22 cellular contexts compared by ENCODE assay signal in the genomic region with DNA sequence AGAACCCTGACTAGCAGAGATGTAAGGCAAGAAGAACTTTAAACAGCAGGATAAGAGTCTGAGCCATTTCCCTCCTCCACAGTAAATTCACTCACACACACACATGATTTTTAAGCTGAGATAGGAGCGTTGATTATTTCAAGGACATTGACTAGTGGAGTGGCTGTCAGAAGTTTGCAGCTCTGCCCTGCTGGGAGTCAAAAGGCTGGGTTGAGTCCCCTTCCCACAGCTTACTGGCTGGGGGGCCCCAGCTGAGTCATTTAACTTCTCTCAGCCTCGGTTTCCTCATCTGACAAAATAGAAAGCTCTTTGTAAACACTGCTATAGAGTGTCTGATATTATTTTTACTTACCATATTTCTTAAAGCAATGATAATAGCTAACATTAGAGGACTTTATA. TPM values are rescaled to one million over a fixed set of nuclear protein-coding genes. Genes with fewer than 3 reads are reported as not detected.
DNase-seq lines count a peak whose midpoint lies in the region; ATAC-seq and TF ChIP-seq lines count a peak whose summit lies in the region.
"Had no signal": no experiment of that assay in that cellular context is flagged by ENCODE, and none has a peak within 500 bp of the region (broad histone marks: within the 10 kb centered on the region; RNA-seq: fewer than 3 reads in every experiment).

No MANE protein-coding gene starts in this region.

- no peak overlapping the region for H3K9ac ChIP-seq in MM.1S (ENCODE audit: low read length)
- H3K9ac ChIP-seq: BLaER1 treated with 17β-estradiol and CSF1 and Interleukin-3, amounts not matched to agents 10 nM and 100 nM had no signal

- H3K4me2 ChIP-seq in MM.1S (ENCODE audit: low read depth, low read length) = peak overlapping the region; percentile 24; the same call in 1 of the 2 replicates
- H3K4me2 ChIP-seq: A549 had no signal

- no peak for ATAC-seq in natural killer cell
- ATAC-seq in HG02852 (IDR thresholded peaks at IDR 0.05; ENCODE audit: unreplicated experiment) = no peak
- ATAC-seq in left ventricle myocardium superior = no peak
- ATAC-seq in HG02970 (IDR thresholded peaks at IDR 0.05; ENCODE audit: low FRiP score, unreplicated experiment) = no peak
- ATAC-seq: A549, foreskin keratinocyte had no signal

- no peaks in the 10 kb centered on the region for H3K9me3 ChIP-seq in MM.1S (replicated peaks; ENCODE audit: insufficient read depth, low read length)
- H3K9me3 ChIP-seq: A549; adrenal gland; BLaER1 treated with 17β-estradiol and CSF1 and Interleukin-3, amounts not matched to agents 10 nM and 100 nM had no signal

- peaks cover 68% of the 10 kb centered on the region for H3K4me1 Mint-ChIP-seq in activated CD4-positive, alpha-beta T cell treated with anti-CD3 and anti-CD28 coated beads, Interleukin-2, amount 10 ng/mL, durations not matched to agents 24 days and 14 days
- peaks cover 88% of the 10 kb centered on the region for H3K4me1 Mint-ChIP-seq in activated naive CD8-positive, alpha-beta T cell treated with anti-CD3 and anti-CD28 coated beads for 36 hours
- H3K4me1 Mint-ChIP-seq in natural killer cell = peaks cover 48 to 55% of the 10 kb centered on the region in 2 donors

- H3K79me2 ChIP-seq in MM.1S (ENCODE audit: low read length) = no peaks in the 10 kb centered on the region

- H3K36me3 ChIP-seq in MM.1S (replicated peaks; ENCODE audit: insufficient read depth, low read length) = no peaks in the 10 kb centered on the region
- H3K36me3 ChIP-seq: adrenal gland had no signal

- peak overlapping the region; percentile 58; the same call in 1 of the 2 replicates for H3K27ac ChIP-seq in MM.1S (ENCODE audit: low read length)
- H3K27ac ChIP-seq: A549; BLaER1 treated with 17β-estradiol and CSF1 and Interleukin-3, amounts not matched to agents 10 nM and 100 nM; epithelial cell of prostate; foreskin keratinocyte had no signal

- peaks cover 23% of the 10 kb centered on the region for H3F3A ChIP-seq in MM.1S (ENCODE audit: insufficient read depth, low read length)

- no peaks in the 10 kb centered on the region for H3K9me2 ChIP-seq in MM.1S (replicated peaks; ENCODE audit: insufficient read depth, low read length)

- peaks cover 11% of the 10 kb centered on the region for H3K9me3 Mint-ChIP-seq in activated CD4-positive, alpha-beta T cell treated with anti-CD3 and anti-CD28 coated beads, Interleukin-2, amount 10 ng/mL, durations not matched to agents 24 days and 14 days
- H3K9me3 Mint-ChIP-seq in activated naive CD8-positive, alpha-beta T cell treated with anti-CD3 and anti-CD28 coated beads for 36 hours = no peaks in the 10 kb centered on the region
- H3K9me3 Mint-ChIP-seq in natural killer cell = no peaks in the 10 kb centered on the region
- H3K9me3 Mint-ChIP-seq: dendritic cell treated with granulocyte-macrophage colony-stimulating factor and Interleukin-4, amounts not matched to agents 40 ng/mL and 50 ng/mL, for 4 days had no signal

- TF ChIP-seq CTCF in MM.1S (IDR thresholded peaks at IDR 0.05; ENCODE audit: low read length) (no peak), natural killer cell (IDR thresholded peaks at IDR 0.05) (no peak)

- H3K36me3 Mint-ChIP-seq in activated CD4-positive, alpha-beta T cell treated with anti-CD3 and anti-CD28 coated beads, Interleukin-2, amount 10 ng/mL, durations not matched to agents 24 days and 14 days (ENCODE audit: low read depth) = peaks cover 21% of the 10 kb centered on the region
- H3K36me3 Mint-ChIP-seq in activated naive CD8-positive, alpha-beta T cell treated with anti-CD3 and anti-CD28 coated beads for 36 hours = peaks cover 23% of the 10 kb centered on the region
- H3K36me3 Mint-ChIP-seq in natural killer cell = no peaks in the 10 kb centered on the region

- peak overlapping the region; percentile 71 for H3K27ac Mint-ChIP-seq in activated CD4-positive, alpha-beta T cell treated with anti-CD3 and anti-CD28 coated beads, Interleukin-2, amount 10 ng/mL, durations not matched to agents 24 days and 14 days
- peak overlapping the region; percentile 93 for H3K27ac Mint-ChIP-seq in activated naive CD8-positive, alpha-beta T cell treated with anti-CD3 and anti-CD28 coated beads for 36 hours
- H3K27ac Mint-ChIP-seq in natural killer cell = peak overlapping the region; percentile 72 to 86
- H3K27ac Mint-ChIP-seq: dendritic cell treated with granulocyte-macrophage colony-stimulating factor and Interleukin-4, amounts not matched to agents 40 ng/mL and 50 ng/mL, for 4 days had no signal

- intact Hi-C loops in activated CD4-positive, alpha-beta T cell treated with anti-CD3 and anti-CD28 coated beads, Interleukin-2, amount 10 ng/mL, durations not matched to agents 24 days and 14 days (cut with micrococcal nuclease) = no loop called here
- intact Hi-C loops in natural killer cell (cut with micrococcal nuclease) = no loop called here
- intact Hi-C loops in left ventricle myocardium superior (cut with micrococcal nuclease) = no loop called here

- peak overlapping the region; percentile 36 for H3K4me3 Mint-ChIP-seq in activated CD4-positive, alpha-beta T cell treated with anti-CD3 and anti-CD28 coated beads, Interleukin-2, amount 10 ng/mL, durations not matched to agents 24 days and 14 days
- peak overlapping the region; percentile 25 for H3K4me3 Mint-ChIP-seq in activated naive CD8-positive, alpha-beta T cell treated with anti-CD3 and anti-CD28 coated beads for 36 hours
- no peak overlapping the region for H3K4me3 Mint-ChIP-seq in natural killer cell
- H3K4me3 Mint-ChIP-seq: dendritic cell treated with granulocyte-macrophage colony-stimulating factor and Interleukin-4, amounts not matched to agents 40 ng/mL and 50 ng/mL, for 4 days had no signal

- no peaks in the 10 kb centered on the region for H3K27me3 Mint-ChIP-seq in activated CD4-positive, alpha-beta T cell treated with anti-CD3 and anti-CD28 coated beads, Interleukin-2, amount 10 ng/mL, durations not matched to agents 24 days and 14 days
- no peaks in the 10 kb centered on the region for H3K27me3 Mint-ChIP-seq in activated naive CD8-positive, alpha-beta T cell treated with anti-CD3 and anti-CD28 coated beads for 36 hours
- no peaks in the 10 kb centered on the region for H3K27me3 Mint-ChIP-seq in natural killer cell (ENCODE audit: low read depth in 2 of 2)
- H3K27me3 Mint-ChIP-seq: dendritic cell treated with granulocyte-macrophage colony-stimulating factor and Interleukin-4, amounts not matched to agents 40 ng/mL and 50 ng/mL, for 4 days had no signal

- no peak overlapping the region for H2AFZ ChIP-seq in MM.1S (ENCODE audit: low read length)

- H3K4me3 ChIP-seq in MM.1S (ENCODE audit: low read length) = no peak overlapping the region
- H3K4me3 ChIP-seq: A549; adrenal gland; BLaER1 treated with 17β-estradiol and CSF1 and Interleukin-3, amounts not matched to agents 10 nM and 100 nM had no signal

- no peaks in the 10 kb centered on the region for H3K27me3 ChIP-seq in MM.1S (replicated peaks; ENCODE audit: insufficient read depth, low read length)
- H3K27me3 ChIP-seq: adrenal gland; BLaER1 treated with 17β-estradiol and CSF1 and Interleukin-3, amounts not matched to agents 10 nM and 100 nM; foreskin keratinocyte had no signal

- peak; percentile 58 for DNase-seq in activated CD4-positive, alpha-beta T cell treated with anti-CD3 and anti-CD28 coated beads, Interleukin-2, amount 10 ng/mL, durations not matched to agents 24 days and 14 days
- DNase-seq in activated CD4-positive, alpha-beta T cell treated with anti-CD3 and anti-CD28 coated beads for 1 hour = no peak
- DNase-seq in MM.1S = no peak
- DNase-seq in activated naive CD8-positive, alpha-beta T cell treated with anti-CD3 and anti-CD28 coated beads for 36 hours = no peak
- no peak for DNase-seq in natural killer cell
- no peak for DNase-seq in left ventricle myocardium superior
- DNase-seq: foreskin keratinocyte; GF-D8; hippocampal formation; islet precursor cell; NCI-H1417; NCI-H2171; NCI-H526; SHP77; stimulated activated CD4-positive, alpha-beta T cell treated with anti-CD3 and anti-CD28 coated beads, Interleukin-1b, Interleukin-23, amount 100 ng/mL, for 48 hours had no signal

- peaks cover 27% of the 10 kb centered on the region for H3K4me1 ChIP-seq in MM.1S (ENCODE audit: low read length)

- no peaks in the 10 kb centered on the region for H4K20me1 ChIP-seq in MM.1S (ENCODE audit: insufficient read depth, low read length)
- H4K20me1 ChIP-seq: BLaER1 treated with 17β-estradiol and CSF1 and Interleukin-3, amounts not matched to agents 10 nM and 100 nM had no signal

RNA-seq across cellular contexts. Expression of a gene that starts 28.3 kb away (rescaled TPM):
- 13.9 and 14.3 TPM in 2 replicates for total RNA-seq in activated CD4-positive, alpha-beta T cell treated with anti-CD3 and anti-CD28 coated beads, Interleukin-2, amount 10 ng/mL, durations not matched to agents 24 days and 14 days
- total RNA-seq in activated naive CD8-positive, alpha-beta T cell treated with anti-CD3 and anti-CD28 coated beads for 36 hours = 10 to 100 TPM; 13.3 to 14.3 TPM
- total RNA-seq in natural killer cell = 10 to 100 TPM; 19.4 to 23.9 (median 21.8) TPM
- 3.0 TPM for total RNA-seq in left ventricle myocardium superior
